In genomic region chrX:119606508-119607389, GRCh38 we compare ENCODE assay signal across 8 cellular contexts. TPM values are rescaled to one million over a fixed set of nuclear protein-coding genes. Genes with fewer than 3 reads are reported as not detected.
DNase-seq lines count a peak whose midpoint lies in the region; ATAC-seq, FAIRE-seq and TF ChIP-seq lines count a peak whose summit lies in the region.

No MANE protein-coding gene starts in this region.

- H3K4me1 Mint-ChIP-seq in Calu3 (ENCODE audit: low read depth, unreplicated experiment): peaks cover 16% of the 10 kb centered on the region

- FAIRE-seq in D721Med (lab: Jason Lieb, UNC): no peak

- WGBS in body of pancreas, 2 donors: 2 to 5% methylated on average over 29 of the region's 29 CpGs
- 7% methylated on average over 29 of the region's 29 CpGs for WGBS in liver
- WGBS in transverse colon (ENCODE audit: low coverage in 1 of 2), 2 donors: 15 to 46% methylated on average over 4 to 29 of the region's 29 CpGs

- peak in 2 of 3 donors; percentile 64 to 75 for TF ChIP-seq POLR2A in body of pancreas (IDR thresholded peaks at IDR 0.05)
- TF ChIP-seq POLR2A in transverse colon (IDR thresholded peaks at IDR 0.05): peak; percentile 62

- ATAC-seq in GM19455 (IDR thresholded peaks at IDR 0.05; ENCODE audit: unreplicated experiment) (peak; percentile 29), body of pancreas (peak; percentile 36)

- H3K27me3 Mint-ChIP-seq in Calu3 (ENCODE audit: unreplicated experiment): no peaks in the 10 kb centered on the region

- in situ Hi-C loops in transverse colon (cut with MboI; ENCODE audit: low pct_ligation_motif_present in 1 of 4, low pct_unique_long_range_greater_than_20kb in 1 of 4, low sequenced_read_pairs in 3 of 4): no loop called here

- H3K27me3 ChIP-seq in body of pancreas (no peaks in the 10 kb centered on the region), liver (ENCODE audit: control insufficient read depth in 4 of 4, insufficient read depth in 4 of 4, low read length in 3 of 4) (no peaks in the 10 kb centered on the region), transverse colon (no peaks in the 10 kb centered on the region)

- TF ChIP-seq EP300 in transverse colon (IDR thresholded peaks at IDR 0.05; ENCODE audit: low read depth): no peak

- intact Hi-C loops in Calu3 (cut with micrococcal nuclease; ENCODE audit: unreplicated experiment) (loop anchor here (1.0 to 5.0 kb wide), 2 partner anchors 89 to 124 kb away; no protein-coding TSS in a partner anchor), body of pancreas (cut with DNase I) (no loop called here), transverse colon (cut with DNase I; ENCODE audit: low total_unique reads) (no loop called here)

- TF ChIP-seq CTCF in Calu3 (IDR thresholded peaks at IDR 0.05; ENCODE audit: unreplicated experiment) (no peak), body of pancreas (IDR thresholded peaks at IDR 0.05) (no peak), liver (IDR thresholded peaks at IDR 0.05; ENCODE audit: low read depth, low read length, missing input control) (no peak), transverse colon (IDR thresholded peaks at IDR 0.05) (no peak), D721Med (IDR thresholded peaks at IDR 0.05; ENCODE audit: insufficient read depth, missing control alignments) (no peak)

- H3K9me3 Mint-ChIP-seq in Calu3 (ENCODE audit: low read depth, unreplicated experiment): no peaks in the 10 kb centered on the region

- H3K4me1 ChIP-seq in body of pancreas (no peaks in the 10 kb centered on the region), liver (ENCODE audit: control insufficient read depth in 4 of 4, insufficient read depth in 4 of 4, low read length in 3 of 4) (peaks cover 0 to 13% (median 6%) of the 10 kb centered on the region in 4 donors), transverse colon (peaks cover 0 to 3% (median 0%) of the 10 kb centered on the region in 4 donors)

- peak overlapping the region; percentile 79 for H3K4me3 ChIP-seq in Jurkat, Clone E6-1 (ENCODE audit: low read length)
- H3K4me3 ChIP-seq in body of pancreas: peak overlapping the region; percentile 41 to 51
- peak overlapping the region; percentile 61 to 67 (median 66) for H3K4me3 ChIP-seq in liver (ENCODE audit: low read depth in 1 of 3, low read length in 3 of 3)
- H3K4me3 ChIP-seq in transverse colon: peak overlapping the region; percentile 68 to 85 (median 78)

- CTCF ChIA-PET in Calu3 (lab: Charles Lee): no interaction called here

- H3K27ac Mint-ChIP-seq in Calu3 (ENCODE audit: unreplicated experiment): peak overlapping the region; percentile 90

- peak overlapping the region; percentile 90 for H3K4me3 Mint-ChIP-seq in Calu3 (ENCODE audit: low read depth, unreplicated experiment)

- H3K36me3 Mint-ChIP-seq in Calu3 (ENCODE audit: insufficient read depth, unreplicated experiment): peaks cover 19% of the 10 kb centered on the region

- H3K9me3 ChIP-seq in body of pancreas (no peaks in the 10 kb centered on the region), liver (ENCODE audit: control insufficient read depth in 4 of 4, low read length in 3 of 4) (no peaks in the 10 kb centered on the region), transverse colon (no peaks in the 10 kb centered on the region)

- TSS peak; percentile 63 for BruUV-seq in Calu3 (replicated peaks; lab: Mats Ljungman, UMichigan)

- no peak for DNase-seq in Calu3
- no peak for DNase-seq in Jurkat, Clone E6-1 (ENCODE audit: low read depth, low spot score)
- DNase-seq in body of pancreas: no peak
- no peak for DNase-seq in transverse colon
- no peak for DNase-seq in NCI-H524 treated with DMSO at 0.1 percent for 48 hours (lab: John Stamatoyannopoulos, UW)
- DNase-seq in D721Med (ENCODE audit: insufficient read length, low spot score): no peak

- TF ChIP-seq RAD21 in liver (IDR thresholded peaks at IDR 0.05): peak in 1 of 2 donors; percentile 13

- H3K36me3 ChIP-seq in body of pancreas (replicated peaks in 1 of 2; ENCODE audit: insufficient read depth in 1 of 2, low read depth in 2 of 2) (no peaks in the 10 kb centered on the region), liver (ENCODE audit: control insufficient read depth in 4 of 4, insufficient read depth in 3 of 4, low read depth in 1 of 4, low read length in 3 of 4) (no peaks in the 10 kb centered on the region), transverse colon (no peaks in the 10 kb centered on the region)

- H3K27ac ChIP-seq in body of pancreas (peak overlapping the region; percentile 77 to 93 (median 82)), liver (ENCODE audit: low read depth in 1 of 2, low read length in 2 of 2) (peak overlapping the region; percentile 85 to 96), transverse colon (peak overlapping the region; percentile 88 to 93 (median 90))

- peak overlapping the region; percentile 82 to 87 for H3K9ac ChIP-seq in liver (ENCODE audit: low read depth in 1 of 2, low read length in 2 of 2)

TF ChIP-seq in liver, 16 proteins besides CTCF, POLR2A, EP300 and RAD21:
- TF ChIP-seq TAF1 (conservative IDR thresholded peaks at IDR 0.05) (no peak), ZBTB33 (IDR thresholded peaks at IDR 0.05) (peak; percentile 46), YY1 (IDR thresholded peaks at IDR 0.05) (peak; percentile 79), REST (IDR thresholded peaks at IDR 0.05) (peak; percentile 62), NR2F2 (IDR thresholded peaks at IDR 0.05) (no peak), HNF4A (conservative IDR thresholded peaks at IDR 0.05) (no peak), HNF4G (IDR thresholded peaks at IDR 0.05) (no peak), MAX (IDR thresholded peaks at IDR 0.05) (no peak), RXRA (IDR thresholded peaks at IDR 0.05) (no peak), SP1 (IDR thresholded peaks at IDR 0.05) (peak; percentile 27), GABPA (IDR thresholded peaks at IDR 0.05 in 1 of 2, conservative IDR thresholded peaks at IDR 0.05 in 1 of 2) (no peak), ATF3 (IDR thresholded peaks at IDR 0.05) (no peak), JUND (IDR thresholded peaks at IDR 0.05) (no peak)

RNA-seq across cellular contexts. Expression of gene NKRF, which starts 0.5 kb away (rescaled TPM):
- total RNA-seq in Calu3 (2022) (17.8 and 18.0 TPM in 2 replicates), body of pancreas (1 to 10 TPM; 3.9 to 4.0 TPM), liver (1 to 10 TPM; 3.4 TPM), transverse colon (1 to 10 TPM; 1.5 to 6.8 (median 3.3) TPM)
- polyA plus RNA-seq in Jurkat, Clone E6-1 (2012; ENCODE audit: insufficient read depth, insufficient read length): 14.3 TPM
- polyA plus RNA-seq in liver: 1 to 10 TPM; 1.3 to 2.6 TPM

RNA-seq across cellular contexts. Expression of gene UBE2A, which starts 32.4 kb away (rescaled TPM):
- total RNA-seq in Calu3 (2022) (64.2 and 65.0 TPM in 2 replicates), body of pancreas (10 to 100 TPM; 23.1 to 35.9 TPM), liver (10 to 100 TPM; 12.0 to 15.9 TPM), transverse colon (10 to 100 TPM; 26.1 to 87.9 (median 72.5) TPM)
- polyA plus RNA-seq in Jurkat, Clone E6-1 (2012; ENCODE audit: insufficient read depth, insufficient read length): 121 TPM
- polyA plus RNA-seq in liver: 10 to 100 TPM; 18.8 to 21.6 TPM

RNA-seq across cellular contexts. Expression of gene STEEP1, which starts 41.5 kb away (rescaled TPM):
- total RNA-seq in Calu3 (2022): 30.4 and 36.8 TPM in 2 replicates
- polyA plus RNA-seq in Jurkat, Clone E6-1 (2012; ENCODE audit: insufficient read depth, insufficient read length): 28.1 TPM
- 10 to 100 TPM in 1 of 2 donors, 1 to 10 TPM in 1; 8.2 to 17.4 TPM for total RNA-seq in body of pancreas
- 10 to 100 TPM; 13.6 to 14.2 TPM for total RNA-seq in liver
- polyA plus RNA-seq in liver: 1 to 10 TPM; 4.3 to 6.8 TPM
- 10 to 100 TPM; 26.9 to 59.5 (median 32.4) TPM for total RNA-seq in transverse colon
